Comparison of ENCODE assay signal across 22 cellular contexts in genomic region chrX:79268788-79269187, GRCh38.
DNase-seq lines count a peak whose midpoint lies in the region; ATAC-seq, FAIRE-seq and TF ChIP-seq lines count a peak whose summit lies in the region.
"Had no signal": no experiment of that assay in that cellular context is flagged by ENCODE, and none has a peak within 500 bp of the region (broad histone marks: within the 10 kb centered on the region; RNA-seq: fewer than 3 reads in every experiment).

No MANE protein-coding gene starts in this region.

- TF ChIP-seq CTCF in HepG2 (CRISPR knock-in tag; IDR thresholded peaks at IDR 0.05) (no peak), right lobe of liver (IDR thresholded peaks at IDR 0.05) (no peak), fibroblast of mammary gland (conservative IDR thresholded peaks at IDR 0.05; ENCODE audit: control insufficient read depth, insufficient read depth, low read depth, low read length) (no peak), heart right ventricle (IDR thresholded peaks at IDR 0.05) (no peak), upper lobe of left lung (IDR thresholded peaks at IDR 0.05) (no peak)

- no peaks in the 10 kb centered on the region for H3K36me3 ChIP-seq in HepG2 (replicated peaks in 1 of 2; ENCODE audit: control insufficient read depth in 1 of 2, insufficient read depth in 2 of 2, low read length in 2 of 2)
- H3K36me3 ChIP-seq in right lobe of liver, result no peaks in the 10 kb centered on the region
- H3K36me3 ChIP-seq in SK-N-MC (ENCODE audit: insufficient read depth, low read length), result no peaks in the 10 kb centered on the region
- no peaks in the 10 kb centered on the region for H3K36me3 ChIP-seq in heart right ventricle
- no peaks in the 10 kb centered on the region for H3K36me3 ChIP-seq in upper lobe of left lung
- H3K36me3 ChIP-seq: gastroesophageal sphincter, pancreas had no signal

- H3K4me1 ChIP-seq in HepG2 (ENCODE audit: insufficient read depth, low read length), result no peaks in the 10 kb centered on the region
- H3K4me1 ChIP-seq in right lobe of liver, result no peaks in the 10 kb centered on the region
- H3K4me1 ChIP-seq in heart right ventricle, result peaks cover 0 to 14% (median 0%) of the 10 kb centered on the region in 9 donors
- H3K4me1 ChIP-seq in upper lobe of left lung, result no peaks in the 10 kb centered on the region
- H3K4me1 ChIP-seq: Caco-2, gastroesophageal sphincter, pancreas had no signal

- CTCF ChIA-PET in HepG2 (lab: Yijun Ruan, JAX; ENCODE audit: low intra/inter-chr PET ratio, low total read pairs), result no interaction called here

- in situ Hi-C loops in HepG2 (cut with HindIII; ENCODE audit: extremely low pct_ligation_motif_present, low pct_unique_long_range_greater_than_20kb), result no loop called here

- H3K9ac ChIP-seq in HepG2 (ENCODE audit: insufficient read depth, low read depth, low read length) (no peak overlapping the region), SK-N-MC (ENCODE audit: insufficient read length) (peak overlapping the region; percentile 51)

- WGBS in HepG2 (ENCODE audit: low lambda C conversion rate), result 3% methylated on average over 2 of the region's 2 CpGs
- 21% methylated on average over 2 of the region's 2 CpGs for WGBS in right lobe of liver (ENCODE audit: insufficient coverage, low coverage, low lambda C conversion rate, missing lambda C conversion rate)
- WGBS in heart right ventricle, 2 donors, result 44 to 49% methylated on average over 2 of the region's 2 CpGs
- 53 to 65% methylated on average over 2 of the region's 2 CpGs for WGBS in upper lobe of left lung, 2 donors

- no peak for ATAC-seq in HepG2
- ATAC-seq in right lobe of liver, result no peak
- ATAC-seq in heart right ventricle, result no peak
- no peak for ATAC-seq in upper lobe of left lung (ENCODE audit: low FRiP score in 2 of 2)
- ATAC-seq in GM19395 (IDR thresholded peaks at IDR 0.05; ENCODE audit: unreplicated experiment), result no peak
- ATAC-seq: activated CD4-positive, CD25-positive, alpha-beta regulatory T cell treated with anti-CD3 and anti-CD28 coated beads, Interleukin-2, amount 50 U/mL, for 24 hours; gastroesophageal sphincter; pancreas; right cardiac atrium; SK-N-SH treated with all-trans-retinoic acid at 6 μM for 48 hours had no signal

- TF ChIP-seq POLR2A in HepG2 (IDR thresholded peaks at IDR 0.05; ENCODE audit: insufficient read depth in 1 of 2, low read depth in 2 of 2, low read length in 2 of 2) (no peak), right lobe of liver (IDR thresholded peaks at IDR 0.05) (no peak), upper lobe of left lung (IDR thresholded peaks at IDR 0.05) (no peak)

- no peaks in the 10 kb centered on the region for H3K9me3 ChIP-seq in HepG2 (ENCODE audit: low read length)
- no peaks in the 10 kb centered on the region for H3K9me3 ChIP-seq in right lobe of liver
- H3K9me3 ChIP-seq in SK-N-MC (ENCODE audit: low read depth, low read length), result no peaks in the 10 kb centered on the region
- H3K9me3 ChIP-seq in heart right ventricle, result no peaks in the 10 kb centered on the region
- no peaks in the 10 kb centered on the region for H3K9me3 ChIP-seq in upper lobe of left lung
- H3K9me3 ChIP-seq: Caco-2, gastroesophageal sphincter, pancreas had no signal

- FAIRE-seq in HepG2 (lab: Jason Lieb, UNC), result no peak
- FAIRE-seq: pancreas had no signal

- DNase-seq in HepG2 (ENCODE audit: low spot score) (no peak), right lobe of liver (no peak), SK-N-MC (ENCODE audit: low read depth, low spot score) (no peak), fibroblast of mammary gland (ENCODE audit: low read depth) (peak; percentile 7), heart right ventricle (no peak), upper lobe of left lung (no peak)
- DNase-seq: activated effector memory CD4-positive, alpha-beta T cell treated with anti-CD3 and anti-CD28 coated beads, Interleukin-2, amount 50 U/mL, for 16 hours; Caco-2; central memory CD4-positive, alpha-beta T cell; EL; erythroblast; HCEC 1CT; NCI-H1105 treated with DMSO at 0.1 percent for 48 hours; NCI-H2081 treated with DMSO at 0.1 percent for 48 hours; pancreas; right cardiac atrium; RPMI8226; T1000 had no signal

- H3K4me2 ChIP-seq in HepG2 (ENCODE audit: low read depth, low read length), result no peak overlapping the region

- POLR2A ChIA-PET in HepG2 (lab: Yijun Ruan, JAX), result no interaction called here

- intact Hi-C loops in HepG2 (cut with micrococcal nuclease; ENCODE audit: unreplicated experiment), result no loop called here
- intact Hi-C loops in right lobe of liver (cut with DNase I), result no loop called here
- intact Hi-C loops in heart right ventricle (cut with DNase I), result loop anchor here in 2 of 10 donors (10.0 kb wide), 4 partner anchors 96 to 324 kb away; partner anchors contain the start of genes ITM2A (in 1 of the 2) and P2RY10 (in 1 of the 2)

- no peaks in the 10 kb centered on the region for H3K79me2 ChIP-seq in HepG2 (ENCODE audit: insufficient read depth, low read length)

- H2AFZ ChIP-seq in HepG2 (ENCODE audit: low read length), result no peak overlapping the region

- no peak for TF ChIP-seq RAD21 in HepG2 (CRISPR knock-in tag; IDR thresholded peaks at IDR 0.05)

- no TSS peak for BruUV-seq in HepG2 (replicated peaks; lab: Mats Ljungman, UMichigan)

- H3K27me3 ChIP-seq in HepG2 (ENCODE audit: control insufficient read depth in 1 of 2, insufficient read depth in 2 of 2, low read length in 2 of 2) (no peaks in the 10 kb centered on the region), right lobe of liver (no peaks in the 10 kb centered on the region), heart right ventricle (no peaks in the 10 kb centered on the region), upper lobe of left lung (no peaks in the 10 kb centered on the region)
- H3K27me3 ChIP-seq: gastroesophageal sphincter had no signal

- no peak for TF ChIP-seq EP300 in HepG2 (IDR thresholded peaks at IDR 0.05; ENCODE audit: low read depth in 2 of 2, low read length in 2 of 2)
- TF ChIP-seq EP300 in HepG2 (CRISPR knock-in tag; IDR thresholded peaks at IDR 0.05; ENCODE audit: borderline replicate concordance), result no peak
- no peak for TF ChIP-seq EP300 in upper lobe of left lung (IDR thresholded peaks at IDR 0.05)

- no peak overlapping the region for H3K27ac ChIP-seq in HepG2 (ENCODE audit: extremely low read length, insufficient read depth, low read length)
- H3K27ac ChIP-seq in right lobe of liver, result no peak overlapping the region
- H3K27ac ChIP-seq in SK-N-MC, result peak overlapping the region; percentile 95
- no peak overlapping the region for H3K27ac ChIP-seq in heart right ventricle
- no peak overlapping the region for H3K27ac ChIP-seq in upper lobe of left lung
- H3K27ac ChIP-seq: gastroesophageal sphincter, pancreas had no signal

- H3K4me3 ChIP-seq in HepG2 (replicated peaks in 1 of 3; ENCODE audit: insufficient read depth in 1 of 3, low read depth in 2 of 3, low read length in 3 of 3), result no peak overlapping the region
- H3K4me3 ChIP-seq in right lobe of liver, result no peak overlapping the region
- H3K4me3 ChIP-seq in SK-N-MC, result no peak overlapping the region
- no peak overlapping the region for H3K4me3 ChIP-seq in fibroblast of mammary gland (ENCODE audit: control insufficient read depth, low read depth, low read length)
- H3K4me3 ChIP-seq in heart right ventricle, result no peak overlapping the region
- H3K4me3 ChIP-seq in upper lobe of left lung, result no peak overlapping the region
- H3K4me3 ChIP-seq: gastroesophageal sphincter, pancreas had no signal

- H4K20me1 ChIP-seq in HepG2 (ENCODE audit: insufficient read depth, low read length), result no peaks in the 10 kb centered on the region

TF ChIP-seq in HepG2, 621 proteins besides CTCF, POLR2A, EP300 and RAD21:
- TF ChIP-seq MAFK (conservative IDR thresholded peaks at IDR 0.05 in 1 of 2, IDR thresholded peaks at IDR 0.05 in 1 of 2; ENCODE audit: low read length in 2 of 2) (peak in 1 of 2 experiments; percentile 76; a peak in 3 of 4 replicates), MAFF (IDR thresholded peaks at IDR 0.05; ENCODE audit: low read depth, low read length) (peak; percentile 72), RARA (CRISPR knock-in tag; IDR thresholded peaks at IDR 0.05) (no peak), ZNF562 (CRISPR knock-in tag; IDR thresholded peaks at IDR 0.05; ENCODE audit: borderline replicate concordance) (no peak), PHF20 (CRISPR knock-in tag; IDR thresholded peaks at IDR 0.05) (no peak)
- TF ChIP-seq, protein P1, sequence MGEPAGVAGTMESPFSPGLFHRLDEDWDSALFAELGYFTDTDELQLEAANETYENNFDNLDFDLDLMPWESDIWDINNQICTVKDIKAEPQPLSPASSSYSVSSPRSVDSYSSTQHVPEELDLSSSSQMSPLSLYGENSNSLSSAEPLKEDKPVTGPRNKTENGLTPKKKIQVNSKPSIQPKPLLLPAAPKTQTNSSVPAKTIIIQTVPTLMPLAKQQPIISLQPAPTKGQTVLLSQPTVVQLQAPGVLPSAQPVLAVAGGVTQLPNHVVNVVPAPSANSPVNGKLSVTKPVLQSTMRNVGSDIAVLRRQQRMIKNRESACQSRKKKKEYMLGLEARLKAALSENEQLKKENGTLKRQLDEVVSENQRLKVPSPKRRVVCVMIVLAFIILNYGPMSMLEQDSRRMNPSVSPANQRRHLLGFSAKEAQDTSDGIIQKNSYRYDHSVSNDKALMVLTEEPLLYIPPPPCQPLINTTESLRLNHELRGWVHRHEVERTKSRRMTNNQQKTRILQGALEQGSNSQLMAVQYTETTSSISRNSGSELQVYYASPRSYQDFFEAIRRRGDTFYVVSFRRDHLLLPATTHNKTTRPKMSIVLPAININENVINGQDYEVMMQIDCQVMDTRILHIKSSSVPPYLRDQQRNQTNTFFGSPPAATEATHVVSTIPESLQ (CRISPR knock-in tag; conservative IDR thresholded peaks at IDR 0.05), result no peak
